18 cellular contexts compared by ENCODE assay signal in genomic region chr20:15235799-15236198, GRCh38.
DNase-seq lines count a peak whose midpoint lies in the region; ATAC-seq and TF ChIP-seq lines count a peak whose summit lies in the region.
"Had no signal": no experiment of that assay in that cellular context is flagged by ENCODE, and none has a peak within 500 bp of the region (broad histone marks: within the 10 kb centered on the region; RNA-seq: fewer than 3 reads in every experiment).

No MANE protein-coding gene starts in this region.

- H3K9me3 ChIP-seq in heart left ventricle: no peaks in the 10 kb centered on the region
- no peaks in the 10 kb centered on the region for H3K9me3 ChIP-seq in CD8-positive, alpha-beta memory T cell (ENCODE audit: low read length)

- intact Hi-C loops in heart left ventricle (cut with DNase I): loop anchor here in 1 of 10 donors (10.0 kb wide), 1 partner anchor 51 kb away; no protein-coding TSS in a partner anchor

- in situ Hi-C loops in Caki2 (cut with HindIII; ENCODE audit: low pct_unique_long_range_greater_than_20kb, low sequenced_read_pairs): no loop called here

- no peaks in the 10 kb centered on the region for H3K27me3 ChIP-seq in heart left ventricle
- no peaks in the 10 kb centered on the region for H3K27me3 ChIP-seq in CD8-positive, alpha-beta memory T cell (ENCODE audit: insufficient read depth, low read length, poor library complexity, severe bottlenecking)

- DNase-seq in Caki2 (ENCODE audit: low read depth): peak; percentile 8
- no peak for DNase-seq in activated naive CD4-positive, alpha-beta T cell treated with anti-CD3 and anti-CD28 coated beads, Interleukin-2, amount 10 ng/mL, durations not matched to agents 7 days and 5 days
- no peak for DNase-seq in NCI-H1092 (lab: John Stamatoyannopoulos, UW)
- DNase-seq in heart left ventricle: no peak
- DNase-seq in CD8-positive, alpha-beta memory T cell: no peak
- DNase-seq: CD4-positive, alpha-beta memory T cell; DMS79 treated with DMSO at 0.1 percent for 48 hours; GM23248; KG1; NCI-H1048; NCI-H146; NCI-H2081; NCI-H510A; NCI-H774 had no signal

- H3K4me3 Mint-ChIP-seq in activated naive CD4-positive, alpha-beta T cell treated with anti-CD3 and anti-CD28 coated beads, Interleukin-2, amount 10 ng/mL, durations not matched to agents 7 days and 5 days: no peak overlapping the region
- H3K4me3 Mint-ChIP-seq in CD8-positive, alpha-beta memory T cell: no peak overlapping the region
- H3K4me3 Mint-ChIP-seq: CD4-positive, alpha-beta memory T cell had no signal

- H3K4me1 ChIP-seq in heart left ventricle: no peaks in the 10 kb centered on the region
- no peaks in the 10 kb centered on the region for H3K4me1 ChIP-seq in CD8-positive, alpha-beta memory T cell (ENCODE audit: insufficient read depth, low read length)

- H3K27ac Mint-ChIP-seq in activated naive CD4-positive, alpha-beta T cell treated with anti-CD3 and anti-CD28 coated beads, Interleukin-2, amount 10 ng/mL, durations not matched to agents 7 days and 5 days: no peak overlapping the region
- no peak overlapping the region for H3K27ac Mint-ChIP-seq in CD8-positive, alpha-beta memory T cell
- H3K27ac Mint-ChIP-seq: CD4-positive, alpha-beta memory T cell had no signal

- CTCF ChIA-PET in activated naive CD4-positive, alpha-beta T cell treated with anti-CD3 and anti-CD28 coated beads, Interleukin-2, amount 10 ng/mL, durations not matched to agents 7 days and 5 days (lab: Charles Lee): no interaction called here
- CTCF ChIA-PET in CD8-positive, alpha-beta memory T cell (lab: Charles Lee): no interaction called here

- TF ChIP-seq CTCF in heart left ventricle (IDR thresholded peaks at IDR 0.05): no peak

- no peaks in the 10 kb centered on the region for H3K36me3 Mint-ChIP-seq in activated naive CD4-positive, alpha-beta T cell treated with anti-CD3 and anti-CD28 coated beads, Interleukin-2, amount 10 ng/mL, durations not matched to agents 7 days and 5 days
- H3K36me3 Mint-ChIP-seq in CD8-positive, alpha-beta memory T cell: no peaks in the 10 kb centered on the region
- H3K36me3 Mint-ChIP-seq: CD4-positive, alpha-beta memory T cell had no signal

- TF ChIP-seq POLR2A in heart left ventricle (IDR thresholded peaks at IDR 0.05): no peak

- peak overlapping the region; percentile 16 for H3K27ac ChIP-seq in cingulate gyrus (ENCODE audit: low read depth, low read length)
- no peak overlapping the region for H3K27ac ChIP-seq in heart left ventricle
- no peak overlapping the region for H3K27ac ChIP-seq in CD8-positive, alpha-beta memory T cell (ENCODE audit: low read depth, low read length)
- H3K27ac ChIP-seq: GM23248 had no signal

- H3K4me3 ChIP-seq in heart left ventricle: no peak overlapping the region
- no peak overlapping the region for H3K4me3 ChIP-seq in CD8-positive, alpha-beta memory T cell (ENCODE audit: low read length)
- H3K4me3 ChIP-seq: GM23248 had no signal

- POLR2A ChIA-PET in CD8-positive, alpha-beta memory T cell (lab: Charles Lee): no interaction called here

- ATAC-seq in GM19452 (IDR thresholded peaks at IDR 0.05; ENCODE audit: unreplicated experiment) (peak; percentile 64), HG03159 (IDR thresholded peaks at IDR 0.05; ENCODE audit: unreplicated experiment) (peak; percentile 45), heart left ventricle (no peak)
- ATAC-seq: Panc1 had no signal

- H3K4me1 Mint-ChIP-seq in activated naive CD4-positive, alpha-beta T cell treated with anti-CD3 and anti-CD28 coated beads, Interleukin-2, amount 10 ng/mL, durations not matched to agents 7 days and 5 days: no peaks in the 10 kb centered on the region
- H3K4me1 Mint-ChIP-seq in CD8-positive, alpha-beta memory T cell: no peaks in the 10 kb centered on the region
- H3K4me1 Mint-ChIP-seq: CD4-positive, alpha-beta memory T cell had no signal

- no peaks in the 10 kb centered on the region for H3K36me3 ChIP-seq in heart left ventricle
- no peaks in the 10 kb centered on the region for H3K36me3 ChIP-seq in CD8-positive, alpha-beta memory T cell (ENCODE audit: insufficient read depth, low read length)

- H3K27me3 Mint-ChIP-seq in activated naive CD4-positive, alpha-beta T cell treated with anti-CD3 and anti-CD28 coated beads, Interleukin-2, amount 10 ng/mL, durations not matched to agents 7 days and 5 days: no peaks in the 10 kb centered on the region
- no peaks in the 10 kb centered on the region for H3K27me3 Mint-ChIP-seq in CD8-positive, alpha-beta memory T cell
- H3K27me3 Mint-ChIP-seq: CD4-positive, alpha-beta memory T cell had no signal

- peaks cover 4% of the 10 kb centered on the region for H3K9me3 Mint-ChIP-seq in activated naive CD4-positive, alpha-beta T cell treated with anti-CD3 and anti-CD28 coated beads, Interleukin-2, amount 10 ng/mL, durations not matched to agents 7 days and 5 days
- H3K9me3 Mint-ChIP-seq in CD8-positive, alpha-beta memory T cell: peaks cover 0 to 33% (median 8%) of the 10 kb centered on the region in 5 donors

Comparison
In these comparisons a context has a peak if more than half of its experiments do, and no peak if none do; other contexts are left out.
1. ATAC-seq: peak in GM19452 (single experiment) and HG03159 (single experiment); none in heart left ventricle (0 of 4).